Comparison of ENCODE assay signal across 22 cellular contexts in the genomic region with DNA sequence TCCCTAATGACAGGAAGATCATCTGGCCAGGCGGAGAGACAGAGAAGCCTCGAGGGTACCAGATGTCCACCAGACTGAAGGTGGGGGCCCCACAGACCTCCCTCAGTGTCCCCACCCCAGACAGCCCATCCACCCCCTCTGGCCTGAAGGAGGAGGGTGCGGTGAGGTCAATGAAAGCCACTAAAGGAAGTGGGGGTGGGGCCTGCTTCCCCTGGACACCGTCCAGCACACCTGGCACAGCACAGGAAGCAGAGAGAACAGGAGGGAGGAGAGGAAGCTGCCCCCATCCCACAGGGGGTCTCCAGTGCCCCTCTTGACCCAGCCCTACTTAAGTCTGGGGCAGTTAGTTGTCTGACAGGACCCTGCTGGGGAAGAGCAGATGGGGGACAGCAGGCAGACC. TPM values are rescaled to one million over a fixed set of nuclear protein-coding genes. Genes with fewer than 3 reads are reported as not detected.
"Had no signal": no experiment of that assay in that cellular context is flagged by ENCODE, and none has a peak within 500 bp of the region (broad histone marks: within the 10 kb centered on the region; RNA-seq: fewer than 3 reads in every experiment).

No MANE protein-coding gene starts in this region.

- H3K27ac ChIP-seq: gastroesophageal sphincter, heart right ventricle, right atrium auricular region, skin epidermis, tibial artery, vagina had no signal

- DNase-seq: activated CD4-positive, alpha-beta T cell treated with anti-CD3 and anti-CD28 coated beads for 4 hours; activated CD8-positive, alpha-beta memory T cell treated with anti-CD3 and anti-CD28 coated beads, Interleukin-2, amount 50 U/mL, for 4 hours; activated CD8-positive, alpha-beta T cell treated with anti-CD3 and anti-CD28 coated beads, Interleukin-2, amount 10 ng/mL, durations not matched to agents 7 days and 5 days; activated gamma-delta T cell; activated T-cell treated with anti-CD3 and anti-CD28 coated beads, Interleukin-2, amount 50 U/mL, for 72 hours; amniotic stem cell; heart right ventricle; mesendoderm; natural killer cell; stimulated activated CD4-positive, alpha-beta T cell treated with anti-CD3 and anti-CD28 coated beads, Interleukin-15, amount 100 ng/mL, for 24 hours; stimulated activated CD4-positive, alpha-beta T cell treated with anti-CD3 and anti-CD28 coated beads, Interleukin-4, amount 100 ng/mL, for 1 hour; stimulated activated naive B cell treated with anti-CD40 and anti-IgM and Interleukin-4, amounts not matched to agents 10 μg/mL and 1 μg/mL and 100 μg/mL, for 72 hours; tibial artery had no signal

- H3K4me3 ChIP-seq: gastroesophageal sphincter, heart right ventricle, right atrium auricular region, skin epidermis, tibial artery, vagina had no signal

- H3K9me3 ChIP-seq: gastroesophageal sphincter, heart right ventricle, right atrium auricular region, tibial artery, vagina had no signal

- H3K36me3 ChIP-seq: gastroesophageal sphincter, heart right ventricle, right atrium auricular region, tibial artery, vagina had no signal

RNA-seq across cellular contexts. Expression of a gene that starts 11.2 kb away (rescaled TPM):
- total RNA-seq: activated CD8-positive, alpha-beta T cell treated with anti-CD3 and anti-CD28 coated beads, Interleukin-2, amount 10 ng/mL, durations not matched to agents 7 days and 5 days; activated T-cell treated with anti-CD3 and anti-CD28 coated beads, Interleukin-2, amount 50 U/mL, for 72 hours; cardiac septum; heart right ventricle; natural killer cell; right atrium auricular region; subcutaneous adipose tissue; vagina had no signal

RNA-seq across cellular contexts. Expression of a gene that starts 13.2 kb away (rescaled TPM):
- total RNA-seq: cardiac septum, gastroesophageal sphincter, heart right ventricle, lower leg skin, natural killer cell, progenitor cell of endocrine pancreas, right atrium auricular region, subcutaneous adipose tissue, vagina, WTC11 had no signal

RNA-seq across cellular contexts. Expression of a gene that starts 19.7 kb away (rescaled TPM):
- total RNA-seq: activated CD8-positive, alpha-beta T cell treated with anti-CD3 and anti-CD28 coated beads, Interleukin-2, amount 10 ng/mL, durations not matched to agents 7 days and 5 days; cardiac septum; heart right ventricle; natural killer cell; right atrium auricular region; subcutaneous adipose tissue had no signal
